Comparison of ENCODE assay signal across 8 cellular contexts in the genomic region with DNA sequence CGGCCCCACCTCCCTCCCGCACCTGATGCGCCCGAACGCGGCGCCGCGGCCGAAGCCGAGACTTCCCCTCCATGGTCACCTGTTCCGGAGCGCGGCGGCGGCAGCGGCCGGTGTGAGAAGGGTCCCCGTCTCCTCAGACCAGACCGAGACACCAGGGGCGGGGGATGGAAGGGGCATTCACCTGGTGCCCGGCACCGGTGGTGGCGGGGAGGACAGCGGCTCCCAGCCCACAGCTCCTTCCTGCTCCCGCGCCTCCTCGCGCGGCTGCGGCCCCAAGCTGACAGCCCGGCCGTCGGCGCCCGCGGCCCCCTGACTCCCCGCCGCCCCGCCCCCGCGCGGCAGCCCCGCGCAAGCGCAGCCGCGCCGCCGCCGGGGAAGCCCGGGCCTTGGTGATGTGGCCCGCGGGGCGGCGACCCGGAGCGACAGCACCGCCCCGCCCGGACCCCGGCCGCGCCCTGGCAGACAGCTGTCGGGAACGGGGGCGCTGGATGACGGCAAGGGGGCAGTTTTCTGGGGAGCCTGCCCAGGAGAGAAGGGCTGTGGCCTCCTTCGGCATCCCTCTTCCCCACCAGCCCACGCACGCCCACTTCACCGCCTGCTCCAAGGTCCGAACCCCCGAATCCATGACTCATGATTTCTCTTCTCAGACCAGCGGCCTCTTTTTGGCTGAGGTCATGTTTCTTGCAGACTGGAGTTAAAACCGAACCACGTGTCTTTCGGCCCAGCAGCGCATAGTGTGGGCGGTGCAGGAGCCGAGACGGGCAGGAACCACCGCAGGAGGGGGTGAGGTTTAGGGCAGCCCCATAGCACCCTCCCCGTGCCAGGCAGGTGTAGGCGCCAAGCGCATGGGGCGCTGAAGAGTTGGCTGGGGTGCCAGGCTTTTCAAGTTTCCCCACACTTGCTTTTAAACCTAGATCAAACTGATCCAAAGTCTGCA. TPM values are rescaled to one million over a fixed set of nuclear protein-coding genes. Genes with fewer than 3 reads are reported as not detected.
DNase-seq lines count a peak whose midpoint lies in the region; ATAC-seq and TF ChIP-seq lines count a peak whose summit lies in the region.

SLC41A2 (minus strand) TSS at position 282 of the 937 bp plus-strand sequence. CDS start 29,763 bp downstream, outside the sequence.

- peak within 1 kb of the TSS; percentile 59 to 82 (median 74) for H3K4me3 ChIP-seq in fibroblast of lung (replicated peaks in 1 of 4; ENCODE audit: control extremely low read depth in 1 of 4, insufficient read depth in 1 of 4, low read depth in 3 of 4, low read length in 4 of 4)

- TF ChIP-seq CTCF in fibroblast of lung (conservative IDR thresholded peaks at IDR 0.05 in 1 of 2, IDR thresholded peaks at IDR 0.05 in 1 of 2; ENCODE audit: low read depth in 1 of 2, low read length in 2 of 2), result peak in 1 of 2 donors; percentile 1

- peak within 1 kb of the TSS; percentile 89 for H3K27ac ChIP-seq in fibroblast of lung (ENCODE audit: insufficient read depth, low read length)

- no peaks in the 10 kb centered on the region for H3K36me3 Mint-ChIP-seq in naive thymus-derived CD8-positive, alpha-beta T cell
- no peaks in the 10 kb centered on the region for H3K36me3 Mint-ChIP-seq in stimulated activated naive B cell treated with anti-CD40 and anti-IgM and Interleukin-4, amounts not matched to agents 10 μg/mL and 1 μg/mL and 100 μg/mL, for 72 hours

- H3K79me2 ChIP-seq in fibroblast of lung (ENCODE audit: control insufficient read depth, insufficient read depth, low read length), result no peaks in the 10 kb centered on the region

- peaks cover 2 to 12% (median 4%) of the 10 kb centered on the region in 5 donors for H3K27me3 Mint-ChIP-seq in naive thymus-derived CD8-positive, alpha-beta T cell
- H3K27me3 Mint-ChIP-seq in stimulated activated naive B cell treated with anti-CD40 and anti-IgM and Interleukin-4, amounts not matched to agents 10 μg/mL and 1 μg/mL and 100 μg/mL, for 72 hours, result peaks cover 0 to 9% of the 10 kb centered on the region in 2 donors

- H3K27ac Mint-ChIP-seq in naive thymus-derived CD8-positive, alpha-beta T cell, result peak within 1 kb of the TSS; percentile 75 to 97 (median 92)
- H3K27ac Mint-ChIP-seq in stimulated activated naive B cell treated with anti-CD40 and anti-IgM and Interleukin-4, amounts not matched to agents 10 μg/mL and 1 μg/mL and 100 μg/mL, for 72 hours, result peak within 1 kb of the TSS; percentile 96

- H3K9ac ChIP-seq in fibroblast of lung (ENCODE audit: insufficient read depth, low read length), result peak within 1 kb of the TSS; percentile 77

- no peaks in the 10 kb centered on the region for H3K9me3 Mint-ChIP-seq in naive thymus-derived CD8-positive, alpha-beta T cell
- no peaks in the 10 kb centered on the region for H3K9me3 Mint-ChIP-seq in stimulated activated naive B cell treated with anti-CD40 and anti-IgM and Interleukin-4, amounts not matched to agents 10 μg/mL and 1 μg/mL and 100 μg/mL, for 72 hours

- H3K9me3 ChIP-seq in fibroblast of lung (ENCODE audit: control insufficient read depth, insufficient read depth, low read depth, low read length), result no peaks in the 10 kb centered on the region

- peak; percentile 42 for ATAC-seq in GM19468 (IDR thresholded peaks at IDR 0.05; ENCODE audit: extremely low read depth, unreplicated experiment)
- ATAC-seq in naive thymus-derived CD8-positive, alpha-beta T cell, result peak; percentile 89 to 94
- peak; percentile 86 to 87 for ATAC-seq in stimulated activated naive B cell treated with anti-CD40 and anti-IgM and Interleukin-4, amounts not matched to agents 10 μg/mL and 1 μg/mL and 100 μg/mL, for 72 hours (replicated peaks)

- no peaks in the 10 kb centered on the region for H3K27me3 ChIP-seq in fibroblast of lung (ENCODE audit: control insufficient read depth, insufficient read depth, low read length)

- no peaks in the 10 kb centered on the region for H4K20me1 ChIP-seq in fibroblast of lung (ENCODE audit: control insufficient read depth, extremely low read depth, insufficient read depth, low read length)

- H3K4me2 ChIP-seq in fibroblast of lung (ENCODE audit: extremely low read depth, insufficient read depth, low read length), result peak within 1 kb of the TSS; percentile 84

- peak within 1 kb of the TSS; percentile 87 for H2AFZ ChIP-seq in fibroblast of lung (ENCODE audit: low read length)

- peaks cover 9 to 24% (median 19%) of the 10 kb centered on the region in 4 donors for H3K4me1 Mint-ChIP-seq in naive thymus-derived CD8-positive, alpha-beta T cell
- H3K4me1 Mint-ChIP-seq in stimulated activated naive B cell treated with anti-CD40 and anti-IgM and Interleukin-4, amounts not matched to agents 10 μg/mL and 1 μg/mL and 100 μg/mL, for 72 hours, result peaks cover 17 to 20% of the 10 kb centered on the region in 2 donors

- peak; percentile 64 for DNase-seq in DMS 273 treated with DMSO at 0.1 percent for 48 hours (lab: John Stamatoyannopoulos, UW)
- DNase-seq in HS-27A (ENCODE audit: low read depth), result peak; percentile 86
- peak; percentile 64 for DNase-seq in activated T-helper 1 cell treated with Interleukin-2 at 50 U/mL for 16 hours (ENCODE audit: low read depth)
- DNase-seq in fibroblast of lung (ENCODE audit: low read depth in 2 of 2), result peak; percentile 92 to 96
- DNase-seq in naive thymus-derived CD8-positive, alpha-beta T cell, result peak; percentile 66 to 84 (median 74)
- peak; percentile 83 for DNase-seq in stimulated activated naive B cell treated with anti-CD40 and anti-IgM and Interleukin-4, amounts not matched to agents 10 μg/mL and 1 μg/mL and 100 μg/mL, for 72 hours

- no peaks in the 10 kb centered on the region for H3K36me3 ChIP-seq in fibroblast of lung (ENCODE audit: control insufficient read depth, insufficient read depth, low read length)

- POLR2A ChIA-PET in naive thymus-derived CD8-positive, alpha-beta T cell (lab: Charles Lee), result interaction anchor here (0.8 to 1.2 kb wide), 2 partner anchors 576 to 820 kb away, joined by 3 to 4 read pairs; partner anchors contain the start of gene NFYB

- H3K4me1 ChIP-seq in fibroblast of lung (ENCODE audit: control insufficient read depth, extremely low read depth, insufficient read depth, low read length), result peaks cover 13% of the 10 kb centered on the region

- H3K4me3 Mint-ChIP-seq in naive thymus-derived CD8-positive, alpha-beta T cell, result peak within 1 kb of the TSS; percentile 87 to 97 (median 94)
- peak within 1 kb of the TSS; percentile 93 to 95 for H3K4me3 Mint-ChIP-seq in stimulated activated naive B cell treated with anti-CD40 and anti-IgM and Interleukin-4, amounts not matched to agents 10 μg/mL and 1 μg/mL and 100 μg/mL, for 72 hours

TF ChIP-seq in PFSK-1, 5 proteins besides CTCF, POLR2A, EP300 and RAD21:
- peak; percentile 63; the same call in 1 of the 2 replicates for TF ChIP-seq SIN3A (IDR thresholded peaks at IDR 0.05; ENCODE audit: borderline replicate concordance, insufficient read depth, low read length)
- TF ChIP-seq FOXP2 (optimal IDR thresholded peaks at IDR 0.05; ENCODE audit: borderline replicate concordance, extremely low read depth, extremely low read length, insufficient read depth), result no peak
- peak; percentile 14; the same call in 1 of the 2 replicates for TF ChIP-seq TAF1 (IDR thresholded peaks at IDR 0.05; ENCODE audit: borderline replicate concordance, insufficient read depth, low read length)
- TF ChIP-seq POLR2AphosphoS5 (IDR thresholded peaks at IDR 0.05; ENCODE audit: low read depth, low read length), result peak; percentile 35; the same call in 1 of the 2 replicates
- TF ChIP-seq REST (IDR thresholded peaks at IDR 0.05; ENCODE audit: insufficient read depth in 1 of 2, low read depth in 2 of 2, low read length in 2 of 2), result no peak

RNA-seq across cellular contexts. Expression of gene SLC41A2, which starts in this region (rescaled TPM):
- 2.5 TPM for polyA plus RNA-seq in PFSK-1 (2012; ENCODE audit: insufficient read length, low read depth)
- 20.8 and 22.8 TPM in 2 replicates for total RNA-seq in fibroblast of lung
- polyA plus RNA-seq in fibroblast of lung, result 8.5 and 12.3 TPM in 2 replicates
- 7.4 and 9.1 TPM in 2 replicates for polyA plus RNA-seq in fibroblast of lung (2012)
- 1.8 and 2.4 TPM in 2 replicates for polyA minus RNA-seq in fibroblast of lung (ENCODE audit: low replicate concordance)
- total RNA-seq in naive thymus-derived CD8-positive, alpha-beta T cell, result 1 to 10 TPM; 2.8 to 2.9 TPM
- polyA plus RNA-seq in naive thymus-derived CD8-positive, alpha-beta T cell, result under 1 TPM in 1 of 3 donors, not detected in 2; 0.69 TPM

Comparison
In these comparisons a context has a peak if more than half of its experiments do, and no peak if none do; other contexts are left out.
1. Peak in every context shown above with its lines: DNase-seq, ATAC-seq, H3K4me3 ChIP-seq and H3K27ac ChIP-seq.
2. RNA of gene SLC41A2 (polyA plus RNA-seq): 7.4 to 12.3 TPM in fibroblast of lung; 0.69 TPM in naive thymus-derived CD8-positive, alpha-beta T cell; every median in the first group is over 4 times any median in the second.